7 cellular contexts compared by ENCODE assay signal in the genomic region with DNA sequence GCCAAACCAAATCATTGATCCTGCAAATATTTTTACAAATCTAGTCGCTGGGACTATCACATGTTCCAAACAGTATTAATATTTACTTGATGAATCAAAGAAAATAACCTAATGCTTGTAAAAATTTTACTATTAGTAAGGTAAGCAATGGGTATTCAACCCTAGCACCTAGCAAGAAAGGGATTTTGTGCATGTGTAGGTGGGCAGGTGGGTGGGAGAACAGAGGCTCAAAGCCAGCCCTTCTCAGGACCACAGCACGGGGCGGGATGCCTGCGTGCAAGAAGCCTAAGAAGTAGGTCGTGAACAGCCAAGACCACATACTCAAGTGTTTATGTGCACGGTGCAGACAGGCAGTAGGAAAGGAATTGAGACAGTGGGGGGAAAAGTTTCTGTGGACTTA.
"Had no signal": no experiment of that assay in that cellular context is flagged by ENCODE, and none has a peak within 500 bp of the region (broad histone marks: within the 10 kb centered on the region; RNA-seq: fewer than 3 reads in every experiment).

No MANE protein-coding gene starts in this region.

- ATAC-seq: K562 had no signal

- H3K27ac ChIP-seq: GM23248 had no signal

- H2AFZ ChIP-seq: GM23248 had no signal

- H3K4me3 Mint-ChIP-seq: H9 had no signal

- DNase-seq: GM23248, GOT3, H9, HCEC 1CT, IMR-90, KG1 had no signal

- H3K9ac ChIP-seq: GM23248 had no signal

- H3K4me3 ChIP-seq: GM23248, K562 had no signal

- H3K9me3 Mint-ChIP-seq: H9 had no signal

- H3K27ac Mint-ChIP-seq: H9 had no signal
